Comparison of ENCODE assay signal across 9 cellular contexts in the genomic region with DNA sequence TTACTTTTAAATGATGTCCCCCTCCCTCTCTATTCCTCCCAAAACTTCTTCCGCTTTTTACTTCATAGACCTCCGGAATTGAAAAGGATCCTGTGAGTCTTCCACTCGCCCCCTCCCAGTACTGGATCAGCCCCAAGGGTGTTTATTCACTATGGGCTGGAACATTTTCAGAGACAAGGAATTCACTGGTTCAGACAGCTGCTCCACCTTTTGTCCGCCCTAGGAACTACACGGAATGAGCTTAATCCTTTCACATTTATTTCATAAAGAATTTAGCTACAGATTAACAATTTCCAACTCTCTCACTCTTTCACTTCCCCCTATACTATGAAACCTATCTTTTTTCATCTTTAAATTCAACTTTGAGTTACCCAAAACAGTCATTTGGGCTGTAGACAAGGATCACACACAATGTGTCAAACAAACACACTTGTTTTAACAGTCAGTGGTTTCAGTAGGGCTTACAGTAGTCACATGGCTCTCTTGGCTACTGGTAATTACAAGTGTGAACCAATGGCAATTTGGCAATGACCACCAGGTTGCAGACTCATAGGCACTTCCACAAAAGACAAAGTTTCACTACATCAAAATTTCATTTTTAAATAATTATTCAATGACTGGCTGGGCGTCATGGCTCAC. TPM values are rescaled to one million over a fixed set of nuclear protein-coding genes. Genes with fewer than 3 reads are reported as not detected.
DNase-seq lines count a peak whose midpoint lies in the region; ATAC-seq and TF ChIP-seq lines count a peak whose summit lies in the region.
"Had no signal": no experiment of that assay in that cellular context is flagged by ENCODE, and none has a peak within 500 bp of the region (broad histone marks: within the 10 kb centered on the region; RNA-seq: fewer than 3 reads in every experiment).

No MANE protein-coding gene starts in this region.

- intact Hi-C loops in heart right ventricle (cut with DNase I), result no loop called here

- 36 to 37% methylated on average over 6 of the region's 6 CpGs for WGBS in heart right ventricle, 2 donors

- TF ChIP-seq CTCF in VCaP (conservative IDR thresholded peaks at IDR 0.05), result peak; percentile 76
- peak; percentile 12 to 72 (median 60) for TF ChIP-seq CTCF in heart right ventricle (IDR thresholded peaks at IDR 0.05)

- DNase-seq in NCI-H1417 (lab: John Stamatoyannopoulos, UW) (peak; percentile 7 to 27 (median 10)), NCI-H1417 treated with DMSO at 0.1 percent for 48 hours (lab: John Stamatoyannopoulos, UW) (no peak), HK-2 (ENCODE audit: unreplicated experiment) (peak; percentile 26), heart right ventricle (peak in 1 of 2 donors; percentile 32), superior temporal gyrus (ENCODE audit: extremely low spot score) (peak; percentile 70), amniotic stem cell (lab: John Stamatoyannopoulos, UW) (no peak)

- H3K4me1 ChIP-seq in heart right ventricle, result peaks cover 0 to 9% (median 0%) of the 10 kb centered on the region in 9 donors
- H3K4me1 ChIP-seq: BLaER1 had no signal

- no peak overlapping the region for H3K4me3 ChIP-seq in heart right ventricle
- H3K4me3 ChIP-seq: BLaER1 had no signal

- ATAC-seq in heart right ventricle (peak in 6 of 8 donors; percentile 53 to 65 (median 60)), HG02571 (IDR thresholded peaks at IDR 0.05; ENCODE audit: unreplicated experiment) (no peak)

- no peaks in the 10 kb centered on the region for H3K9me3 ChIP-seq in heart right ventricle
- H3K9me3 ChIP-seq: BLaER1 had no signal

- H3K27ac ChIP-seq in VCaP (no peak overlapping the region), heart right ventricle (peak overlapping the region in 1 of 10 donors; percentile 26)
- H3K27ac ChIP-seq: BLaER1 had no signal

- H3K27me3 ChIP-seq in heart right ventricle, result no peaks in the 10 kb centered on the region
- H3K27me3 ChIP-seq: BLaER1 had no signal

- H3K36me3 ChIP-seq in heart right ventricle, result peaks cover 0 to 82% (median 4%) of the 10 kb centered on the region in 9 donors

RNA-seq across cellular contexts. Expression of a gene that starts 20.6 kb away (rescaled TPM):
- total RNA-seq in heart right ventricle, result 100 to 1,000 TPM in 3 of 10 donors, 10 to 100 TPM in 7; 80.7 to 108 (median 91.4) TPM
- 100 to 1,000 TPM in 1 of 2 donors, 10 to 100 TPM in 1; 26.8 to 114 TPM for polyA plus RNA-seq in heart right ventricle

RNA-seq across cellular contexts. Expression of a gene that starts 23.8 kb away (rescaled TPM):
- total RNA-seq in heart right ventricle, result 10 to 100 TPM in 1 of 10 donors, 1 to 10 TPM in 9; 1.8 to 14.7 (median 4.2) TPM
- polyA plus RNA-seq in heart right ventricle, result 1 to 10 TPM; 3.1 to 5.2 TPM

Comparison
In these comparisons a context has a peak if more than half of its experiments do, and no peak if none do; other contexts are left out.
1. DNase-seq: peak in NCI-H1417 (3 of 3), HK-2 (single experiment) and superior temporal gyrus (single experiment); none in NCI-H1417 treated with DMSO at 0.1 percent for 48 hours (single experiment) and amniotic stem cell (single experiment).